In the genomic region with DNA sequence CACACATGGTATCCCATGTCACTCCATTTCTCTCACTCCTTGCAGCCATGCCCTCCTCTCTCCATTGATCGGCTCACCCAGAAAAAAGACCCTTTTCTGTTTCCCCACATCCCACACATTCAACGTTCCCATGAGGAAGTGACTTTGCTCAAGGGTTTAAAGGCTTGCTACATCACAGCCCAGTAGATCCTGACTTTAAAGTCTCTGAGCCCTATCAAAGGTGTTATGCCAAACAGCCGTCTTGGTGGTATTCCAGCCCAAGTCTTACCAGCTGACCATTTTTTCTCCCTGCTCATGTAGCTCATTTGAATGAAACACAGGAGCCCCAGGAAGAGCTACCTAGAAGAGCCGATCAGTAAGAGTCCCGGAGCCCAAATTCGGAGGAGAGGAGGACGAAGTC, we compare ENCODE assay signal across 1 cellular context.
TF ChIP-seq lines count a peak whose summit lies in the region.

No MANE protein-coding gene starts in this region.

TF ChIP-seq in WTC11, 78 proteins besides CTCF, POLR2A, EP300 and RAD21:
- TF ChIP-seq SP1 (CRISPR knock-in tag; conservative IDR thresholded peaks at IDR 0.05): no peak
- TF ChIP-seq, protein P1, sequence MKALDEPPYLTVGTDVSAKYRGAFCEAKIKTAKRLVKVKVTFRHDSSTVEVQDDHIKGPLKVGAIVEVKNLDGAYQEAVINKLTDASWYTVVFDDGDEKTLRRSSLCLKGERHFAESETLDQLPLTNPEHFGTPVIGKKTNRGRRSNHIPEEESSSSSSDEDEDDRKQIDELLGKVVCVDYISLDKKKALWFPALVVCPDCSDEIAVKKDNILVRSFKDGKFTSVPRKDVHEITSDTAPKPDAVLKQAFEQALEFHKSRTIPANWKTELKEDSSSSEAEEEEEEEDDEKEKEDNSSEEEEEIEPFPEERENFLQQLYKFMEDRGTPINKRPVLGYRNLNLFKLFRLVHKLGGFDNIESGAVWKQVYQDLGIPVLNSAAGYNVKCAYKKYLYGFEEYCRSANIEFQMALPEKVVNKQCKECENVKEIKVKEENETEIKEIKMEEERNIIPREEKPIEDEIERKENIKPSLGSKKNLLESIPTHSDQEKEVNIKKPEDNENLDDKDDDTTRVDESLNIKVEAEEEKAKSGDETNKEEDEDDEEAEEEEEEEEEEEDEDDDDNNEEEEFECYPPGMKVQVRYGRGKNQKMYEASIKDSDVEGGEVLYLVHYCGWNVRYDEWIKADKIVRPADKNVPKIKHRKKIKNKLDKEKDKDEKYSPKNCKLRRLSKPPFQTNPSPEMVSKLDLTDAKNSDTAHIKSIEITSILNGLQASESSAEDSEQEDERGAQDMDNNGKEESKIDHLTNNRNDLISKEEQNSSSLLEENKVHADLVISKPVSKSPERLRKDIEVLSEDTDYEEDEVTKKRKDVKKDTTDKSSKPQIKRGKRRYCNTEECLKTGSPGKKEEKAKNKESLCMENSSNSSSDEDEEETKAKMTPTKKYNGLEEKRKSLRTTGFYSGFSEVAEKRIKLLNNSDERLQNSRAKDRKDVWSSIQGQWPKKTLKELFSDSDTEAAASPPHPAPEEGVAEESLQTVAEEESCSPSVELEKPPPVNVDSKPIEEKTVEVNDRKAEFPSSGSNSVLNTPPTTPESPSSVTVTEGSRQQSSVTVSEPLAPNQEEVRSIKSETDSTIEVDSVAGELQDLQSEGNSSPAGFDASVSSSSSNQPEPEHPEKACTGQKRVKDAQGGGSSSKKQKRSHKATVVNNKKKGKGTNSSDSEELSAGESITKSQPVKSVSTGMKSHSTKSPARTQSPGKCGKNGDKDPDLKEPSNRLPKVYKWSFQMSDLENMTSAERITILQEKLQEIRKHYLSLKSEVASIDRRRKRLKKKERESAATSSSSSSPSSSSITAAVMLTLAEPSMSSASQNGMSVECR (CRISPR knock-in tag; IDR thresholded peaks at IDR 0.05; ENCODE audit: borderline replicate concordance): no peak
- TF ChIP-seq GRHL2 (CRISPR knock-in tag; IDR thresholded peaks at IDR 0.05; ENCODE audit: insufficient replicate concordance, severe bottlenecking): no peak
- TF ChIP-seq, protein P2, sequence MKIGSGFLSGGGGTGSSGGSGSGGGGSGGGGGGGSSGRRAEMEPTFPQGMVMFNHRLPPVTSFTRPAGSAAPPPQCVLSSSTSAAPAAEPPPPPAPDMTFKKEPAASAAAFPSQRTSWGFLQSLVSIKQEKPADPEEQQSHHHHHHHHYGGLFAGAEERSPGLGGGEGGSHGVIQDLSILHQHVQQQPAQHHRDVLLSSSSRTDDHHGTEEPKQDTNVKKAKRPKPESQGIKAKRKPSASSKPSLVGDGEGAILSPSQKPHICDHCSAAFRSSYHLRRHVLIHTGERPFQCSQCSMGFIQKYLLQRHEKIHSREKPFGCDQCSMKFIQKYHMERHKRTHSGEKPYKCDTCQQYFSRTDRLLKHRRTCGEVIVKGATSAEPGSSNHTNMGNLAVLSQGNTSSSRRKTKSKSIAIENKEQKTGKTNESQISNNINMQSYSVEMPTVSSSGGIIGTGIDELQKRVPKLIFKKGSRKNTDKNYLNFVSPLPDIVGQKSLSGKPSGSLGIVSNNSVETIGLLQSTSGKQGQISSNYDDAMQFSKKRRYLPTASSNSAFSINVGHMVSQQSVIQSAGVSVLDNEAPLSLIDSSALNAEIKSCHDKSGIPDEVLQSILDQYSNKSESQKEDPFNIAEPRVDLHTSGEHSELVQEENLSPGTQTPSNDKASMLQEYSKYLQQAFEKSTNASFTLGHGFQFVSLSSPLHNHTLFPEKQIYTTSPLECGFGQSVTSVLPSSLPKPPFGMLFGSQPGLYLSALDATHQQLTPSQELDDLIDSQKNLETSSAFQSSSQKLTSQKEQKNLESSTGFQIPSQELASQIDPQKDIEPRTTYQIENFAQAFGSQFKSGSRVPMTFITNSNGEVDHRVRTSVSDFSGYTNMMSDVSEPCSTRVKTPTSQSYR (CRISPR knock-in tag; IDR thresholded peaks at IDR 0.05): no peak
- TF ChIP-seq, protein P3, sequence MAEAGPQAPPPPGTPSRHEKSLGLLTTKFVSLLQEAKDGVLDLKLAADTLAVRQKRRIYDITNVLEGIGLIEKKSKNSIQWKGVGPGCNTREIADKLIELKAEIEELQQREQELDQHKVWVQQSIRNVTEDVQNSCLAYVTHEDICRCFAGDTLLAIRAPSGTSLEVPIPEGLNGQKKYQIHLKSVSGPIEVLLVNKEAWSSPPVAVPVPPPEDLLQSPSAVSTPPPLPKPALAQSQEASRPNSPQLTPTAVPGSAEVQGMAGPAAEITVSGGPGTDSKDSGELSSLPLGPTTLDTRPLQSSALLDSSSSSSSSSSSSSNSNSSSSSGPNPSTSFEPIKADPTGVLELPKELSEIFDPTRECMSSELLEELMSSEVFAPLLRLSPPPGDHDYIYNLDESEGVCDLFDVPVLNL (CRISPR knock-in tag; IDR thresholded peaks at IDR 0.05; ENCODE audit: borderline replicate concordance, low read depth): no peak
- TF ChIP-seq TCF7 (CRISPR knock-in tag; IDR thresholded peaks at IDR 0.05; ENCODE audit: low read depth): no peak
- TF ChIP-seq TP53 (CRISPR knock-in tag; IDR thresholded peaks at IDR 0.05): no peak
- TF ChIP-seq FOXJ3 (CRISPR knock-in tag; IDR thresholded peaks at IDR 0.05; ENCODE audit: borderline replicate concordance): no peak
- TF ChIP-seq, protein P4, sequence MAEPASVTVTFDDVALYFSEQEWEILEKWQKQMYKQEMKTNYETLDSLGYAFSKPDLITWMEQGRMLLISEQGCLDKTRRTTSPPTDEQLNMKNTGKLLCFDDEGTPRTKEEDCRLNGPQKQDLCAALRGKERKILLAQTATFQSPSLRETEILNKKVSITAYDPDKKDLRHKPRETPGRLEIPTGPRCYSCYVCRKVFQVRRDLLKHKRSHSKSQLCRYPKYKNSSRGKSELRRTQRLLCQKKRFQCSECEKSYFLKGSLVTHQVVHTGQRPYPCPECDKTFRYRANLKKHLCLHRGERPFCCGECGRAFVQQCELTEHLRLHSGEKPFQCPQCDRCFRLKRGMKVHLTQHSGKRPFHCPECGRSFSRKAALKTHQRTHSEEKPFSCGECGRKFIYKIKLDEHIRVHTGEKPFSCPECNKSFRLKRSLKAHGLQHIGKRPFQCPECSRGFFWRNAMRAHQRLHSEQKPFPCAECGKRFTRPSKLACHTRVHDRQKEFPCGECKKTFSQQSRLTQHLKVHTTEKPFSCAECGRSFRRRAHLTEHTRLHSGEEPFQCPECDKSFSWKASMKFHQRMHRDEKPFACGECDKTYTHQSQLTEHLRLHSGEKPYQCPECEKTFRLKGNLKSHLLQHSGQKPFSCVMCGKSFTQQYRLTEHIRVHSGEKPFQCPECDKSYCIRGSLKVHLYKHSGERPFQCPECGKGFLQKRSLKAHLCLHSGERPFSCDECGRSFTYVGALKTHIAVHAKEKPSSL (CRISPR knock-in tag; conservative IDR thresholded peaks at IDR 0.05): no peak
- TF ChIP-seq JAZF1 (CRISPR knock-in tag; IDR thresholded peaks at IDR 0.05): no peak
